In the genomic region with DNA sequence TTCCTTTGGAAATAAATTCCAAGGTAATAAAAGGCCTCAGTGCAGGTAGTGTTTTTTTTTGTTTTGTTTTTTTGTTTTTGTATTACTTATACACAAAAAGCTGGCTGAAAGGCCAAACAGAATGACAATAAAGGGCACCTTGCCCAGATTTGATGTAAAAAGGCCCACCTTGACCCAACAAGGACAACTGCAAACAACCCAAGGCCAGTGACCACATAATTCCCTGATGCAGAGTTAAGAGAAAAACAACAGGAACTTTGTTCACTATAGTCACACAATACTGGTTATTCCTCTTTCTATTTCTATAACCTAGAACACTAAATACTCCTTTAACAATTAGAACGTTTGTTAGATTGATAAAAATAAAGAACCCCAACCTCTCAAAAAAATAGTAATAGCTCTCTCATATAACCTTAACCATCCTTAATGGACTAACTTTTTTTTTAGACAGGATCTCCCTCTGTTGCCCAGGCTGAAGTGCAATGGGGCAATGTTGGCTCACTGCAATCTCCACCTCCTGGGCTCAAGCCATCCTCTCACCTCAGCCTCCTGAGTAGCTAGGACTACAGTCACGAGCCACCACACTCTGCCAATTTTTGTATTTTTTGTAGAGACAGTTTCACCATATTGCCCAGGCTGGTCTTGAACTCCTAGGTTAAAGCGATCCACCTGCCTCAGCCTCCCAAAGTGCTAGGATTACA, we compare ENCODE assay signal across 1 cellular context.
TF ChIP-seq lines count a peak whose summit lies in the region.

No MANE protein-coding gene starts in this region.

TF ChIP-seq in HepG2, 621 proteins besides CTCF, POLR2A, EP300 and RAD21 (continued from another document):
- TF ChIP-seq, protein P1, sequence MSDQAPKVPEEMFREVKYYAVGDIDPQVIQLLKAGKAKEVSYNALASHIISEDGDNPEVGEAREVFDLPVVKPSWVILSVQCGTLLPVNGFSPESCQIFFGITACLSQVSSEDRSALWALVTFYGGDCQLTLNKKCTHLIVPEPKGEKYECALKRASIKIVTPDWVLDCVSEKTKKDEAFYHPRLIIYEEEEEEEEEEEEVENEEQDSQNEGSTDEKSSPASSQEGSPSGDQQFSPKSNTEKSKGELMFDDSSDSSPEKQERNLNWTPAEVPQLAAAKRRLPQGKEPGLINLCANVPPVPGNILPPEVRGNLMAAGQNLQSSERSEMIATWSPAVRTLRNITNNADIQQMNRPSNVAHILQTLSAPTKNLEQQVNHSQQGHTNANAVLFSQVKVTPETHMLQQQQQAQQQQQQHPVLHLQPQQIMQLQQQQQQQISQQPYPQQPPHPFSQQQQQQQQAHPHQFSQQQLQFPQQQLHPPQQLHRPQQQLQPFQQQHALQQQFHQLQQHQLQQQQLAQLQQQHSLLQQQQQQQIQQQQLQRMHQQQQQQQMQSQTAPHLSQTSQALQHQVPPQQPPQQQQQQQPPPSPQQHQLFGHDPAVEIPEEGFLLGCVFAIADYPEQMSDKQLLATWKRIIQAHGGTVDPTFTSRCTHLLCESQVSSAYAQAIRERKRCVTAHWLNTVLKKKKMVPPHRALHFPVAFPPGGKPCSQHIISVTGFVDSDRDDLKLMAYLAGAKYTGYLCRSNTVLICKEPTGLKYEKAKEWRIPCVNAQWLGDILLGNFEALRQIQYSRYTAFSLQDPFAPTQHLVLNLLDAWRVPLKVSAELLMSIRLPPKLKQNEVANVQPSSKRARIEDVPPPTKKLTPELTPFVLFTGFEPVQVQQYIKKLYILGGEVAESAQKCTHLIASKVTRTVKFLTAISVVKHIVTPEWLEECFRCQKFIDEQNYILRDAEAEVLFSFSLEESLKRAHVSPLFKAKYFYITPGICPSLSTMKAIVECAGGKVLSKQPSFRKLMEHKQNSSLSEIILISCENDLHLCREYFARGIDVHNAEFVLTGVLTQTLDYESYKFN (CRISPR knock-in tag; conservative IDR thresholded peaks at IDR 0.05), result peak; percentile 68
- TF ChIP-seq, protein P2, sequence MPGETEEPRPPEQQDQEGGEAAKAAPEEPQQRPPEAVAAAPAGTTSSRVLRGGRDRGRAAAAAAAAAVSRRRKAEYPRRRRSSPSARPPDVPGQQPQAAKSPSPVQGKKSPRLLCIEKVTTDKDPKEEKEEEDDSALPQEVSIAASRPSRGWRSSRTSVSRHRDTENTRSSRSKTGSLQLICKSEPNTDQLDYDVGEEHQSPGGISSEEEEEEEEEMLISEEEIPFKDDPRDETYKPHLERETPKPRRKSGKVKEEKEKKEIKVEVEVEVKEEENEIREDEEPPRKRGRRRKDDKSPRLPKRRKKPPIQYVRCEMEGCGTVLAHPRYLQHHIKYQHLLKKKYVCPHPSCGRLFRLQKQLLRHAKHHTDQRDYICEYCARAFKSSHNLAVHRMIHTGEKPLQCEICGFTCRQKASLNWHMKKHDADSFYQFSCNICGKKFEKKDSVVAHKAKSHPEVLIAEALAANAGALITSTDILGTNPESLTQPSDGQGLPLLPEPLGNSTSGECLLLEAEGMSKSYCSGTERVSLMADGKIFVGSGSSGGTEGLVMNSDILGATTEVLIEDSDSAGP (CRISPR knock-in tag; IDR thresholded peaks at IDR 0.05; ENCODE audit: borderline replicate concordance), result no peak
- TF ChIP-seq, protein P3, sequence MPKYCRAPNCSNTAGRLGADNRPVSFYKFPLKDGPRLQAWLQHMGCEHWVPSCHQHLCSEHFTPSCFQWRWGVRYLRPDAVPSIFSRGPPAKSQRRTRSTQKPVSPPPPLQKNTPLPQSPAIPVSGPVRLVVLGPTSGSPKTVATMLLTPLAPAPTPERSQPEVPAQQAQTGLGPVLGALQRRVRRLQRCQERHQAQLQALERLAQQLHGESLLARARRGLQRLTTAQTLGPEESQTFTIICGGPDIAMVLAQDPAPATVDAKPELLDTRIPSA (CRISPR knock-in tag; IDR thresholded peaks at IDR 0.05; ENCODE audit: borderline replicate concordance), result no peak
- 0 out of 2 replicates have a peak, but pooled peaks have one; percentile 32 for TF ChIP-seq BRCA1 (CRISPR knock-in tag; IDR thresholded peaks at IDR 0.05)
- no peak for TF ChIP-seq ATF4 (CRISPR knock-in tag; IDR thresholded peaks at IDR 0.05)
- no peak for TF ChIP-seq NCOA1 (CRISPR knock-in tag; IDR thresholded peaks at IDR 0.05)
- no peak for TF ChIP-seq KDM6A (CRISPR knock-in tag; IDR thresholded peaks at IDR 0.05; ENCODE audit: low read depth)
- TF ChIP-seq ZNF101 (CRISPR knock-in tag; IDR thresholded peaks at IDR 0.05; ENCODE audit: borderline replicate concordance, low read depth), result no peak
- no peak for TF ChIP-seq MBNL3 (CRISPR knock-in tag; conservative IDR thresholded peaks at IDR 0.05)
- TF ChIP-seq SOX5 (CRISPR knock-in tag; IDR thresholded peaks at IDR 0.05; ENCODE audit: borderline replicate concordance), result peak; percentile 94
- TF ChIP-seq ZNF841 (CRISPR knock-in tag; IDR thresholded peaks at IDR 0.05; ENCODE audit: borderline replicate concordance), result no peak
- 0 out of 2 replicates have a peak, but pooled peaks have one; percentile 20 for TF ChIP-seq RARA (CRISPR knock-in tag; IDR thresholded peaks at IDR 0.05)
- TF ChIP-seq NFRKB (IDR thresholded peaks at IDR 0.05), result no peak
- TF ChIP-seq, protein P4, sequence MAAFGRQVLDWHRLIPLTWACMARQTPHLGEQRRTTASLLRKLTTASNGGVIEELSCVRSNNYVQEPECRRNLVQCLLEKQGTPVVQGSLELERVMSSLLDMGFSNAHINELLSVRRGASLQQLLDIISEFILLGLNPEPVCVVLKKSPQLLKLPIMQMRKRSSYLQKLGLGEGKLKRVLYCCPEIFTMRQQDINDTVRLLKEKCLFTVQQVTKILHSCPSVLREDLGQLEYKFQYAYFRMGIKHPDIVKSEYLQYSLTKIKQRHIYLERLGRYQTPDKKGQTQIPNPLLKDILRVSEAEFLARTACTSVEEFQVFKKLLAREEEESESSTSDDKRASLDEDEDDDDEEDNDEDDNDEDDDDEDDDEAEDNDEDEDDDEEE (CRISPR knock-in tag; IDR thresholded peaks at IDR 0.05), result no peak
- TF ChIP-seq NR2F2 (IDR thresholded peaks at IDR 0.05; ENCODE audit: borderline replicate concordance, low read depth), result 0 out of 2 replicates have a peak, but pooled peaks have one; percentile 49
- TF ChIP-seq, protein P5, sequence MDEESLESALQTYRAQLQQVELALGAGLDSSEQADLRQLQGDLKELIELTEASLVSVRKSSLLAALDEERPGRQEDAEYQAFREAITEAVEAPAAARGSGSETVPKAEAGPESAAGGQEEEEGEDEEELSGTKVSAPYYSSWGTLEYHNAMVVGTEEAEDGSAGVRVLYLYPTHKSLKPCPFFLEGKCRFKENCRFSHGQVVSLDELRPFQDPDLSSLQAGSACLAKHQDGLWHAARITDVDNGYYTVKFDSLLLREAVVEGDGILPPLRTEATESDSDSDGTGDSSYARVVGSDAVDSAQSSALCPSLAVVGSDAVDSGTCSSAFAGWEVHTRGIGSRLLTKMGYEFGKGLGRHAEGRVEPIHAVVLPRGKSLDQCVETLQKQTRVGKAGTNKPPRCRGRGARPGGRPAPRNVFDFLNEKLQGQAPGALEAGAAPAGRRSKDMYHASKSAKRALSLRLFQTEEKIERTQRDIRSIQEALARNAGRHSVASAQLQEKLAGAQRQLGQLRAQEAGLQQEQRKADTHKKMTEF (CRISPR knock-in tag; IDR thresholded peaks at IDR 0.05), result peak; percentile 43; the same call in 1 of the 2 replicates
- peak; percentile 78; the same call in 1 of the 2 replicates for TF ChIP-seq SOX13 (IDR thresholded peaks at IDR 0.05)
- TF ChIP-seq SOX13 (CRISPR knock-in tag; conservative IDR thresholded peaks at IDR 0.05 in 1 of 2, IDR thresholded peaks at IDR 0.05 in 1 of 2), result peak in 1 of 2 experiments; percentile 97; a peak in 2 of 4 replicates
- TF ChIP-seq, protein P6, sequence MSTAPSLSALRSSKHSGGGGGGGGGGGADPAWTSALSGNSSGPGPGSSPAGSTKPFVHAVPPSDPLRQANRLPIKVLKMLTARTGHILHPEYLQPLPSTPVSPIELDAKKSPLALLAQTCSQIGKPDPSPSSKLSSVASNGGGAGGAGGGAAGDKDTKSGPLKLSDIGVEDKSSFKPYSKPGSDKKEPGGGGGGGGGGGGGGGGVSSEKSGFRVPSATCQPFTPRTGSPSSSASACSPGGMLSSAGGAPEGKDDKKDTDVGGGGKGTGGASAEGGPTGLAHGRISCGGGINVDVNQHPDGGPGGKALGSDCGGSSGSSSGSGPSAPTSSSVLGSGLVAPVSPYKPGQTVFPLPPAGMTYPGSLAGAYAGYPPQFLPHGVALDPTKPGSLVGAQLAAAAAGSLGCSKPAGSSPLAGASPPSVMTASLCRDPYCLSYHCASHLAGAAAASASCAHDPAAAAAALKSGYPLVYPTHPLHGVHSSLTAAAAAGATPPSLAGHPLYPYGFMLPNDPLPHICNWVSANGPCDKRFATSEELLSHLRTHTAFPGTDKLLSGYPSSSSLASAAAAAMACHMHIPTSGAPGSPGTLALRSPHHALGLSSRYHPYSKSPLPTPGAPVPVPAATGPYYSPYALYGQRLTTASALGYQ (CRISPR knock-in tag; IDR thresholded peaks at IDR 0.05), result 0 out of 2 replicates have a peak, but pooled peaks have one; percentile 11
- no peak for TF ChIP-seq ZNF567 (CRISPR knock-in tag; IDR thresholded peaks at IDR 0.05; ENCODE audit: borderline replicate concordance)
- no peak for TF ChIP-seq KLF13 (CRISPR knock-in tag; IDR thresholded peaks at IDR 0.05)
- TF ChIP-seq HDAC1 (CRISPR knock-in tag; IDR thresholded peaks at IDR 0.05), result 0 out of 2 replicates have a peak, but pooled peaks have one; percentile 37
TF ChIP-seq in HepG2: peak in this region for 47.
